24 cellular contexts compared by ENCODE assay signal in genomic region chr13:33452873-33453558, GRCh38.
DNase-seq lines count a peak whose midpoint lies in the region; ATAC-seq and TF ChIP-seq lines count a peak whose summit lies in the region.
"Had no signal": no experiment of that assay in that cellular context is flagged by ENCODE, and none has a peak within 500 bp of the region (broad histone marks: within the 10 kb centered on the region; RNA-seq: fewer than 3 reads in every experiment).

No MANE protein-coding gene starts in this region.

- no peaks in the 10 kb centered on the region for H3K27me3 Mint-ChIP-seq in stimulated activated naive B cell treated with anti-CD40 and anti-IgM and Interleukin-4, amounts not matched to agents 10 μg/mL and 1 μg/mL and 100 μg/mL, for 72 hours
- H3K27me3 Mint-ChIP-seq: CD4-positive, CD25-positive, alpha-beta regulatory T cell had no signal

- H3K4me3 ChIP-seq in dorsolateral prefrontal cortex (no peak overlapping the region), right atrium auricular region (no peak overlapping the region), aorta (ENCODE audit: low read length in 2 of 2) (no peak overlapping the region)
- H3K4me3 ChIP-seq: K562, left lung, MG63 had no signal

- H3K27ac ChIP-seq in dorsolateral prefrontal cortex (peak overlapping the region in 42 of 59 donors; percentile 2 to 79 (median 47)), right atrium auricular region (peak overlapping the region; percentile 34 to 65), aorta (ENCODE audit: low read depth in 1 of 2, low read length in 2 of 2) (peak overlapping the region in 1 of 2 donors; percentile 71)
- H3K27ac ChIP-seq: left lung had no signal

- H3K4me1 ChIP-seq in right atrium auricular region (peaks cover 0 to 23% of the 10 kb centered on the region in 2 donors), aorta (ENCODE audit: control insufficient read depth in 1 of 2, insufficient read depth in 2 of 2, low read length in 2 of 2) (peaks cover 7 to 12% of the 10 kb centered on the region in 2 donors)
- H3K4me1 ChIP-seq: left lung had no signal

- TF ChIP-seq CTCF in dorsolateral prefrontal cortex (IDR thresholded peaks at IDR 0.05 in 54 of 56, conservative IDR thresholded peaks at IDR 0.05 in 2 of 56; ENCODE audit: low read depth in 1 of 56, partially characterized antibody in 56 of 56) = no peak
- no peak for TF ChIP-seq CTCF in right atrium auricular region (IDR thresholded peaks at IDR 0.05)

- no peak overlapping the region for H3K4me3 Mint-ChIP-seq in stimulated activated naive B cell treated with anti-CD40 and anti-IgM and Interleukin-4, amounts not matched to agents 10 μg/mL and 1 μg/mL and 100 μg/mL, for 72 hours
- H3K4me3 Mint-ChIP-seq: activated CD4-positive, alpha-beta T cell treated with anti-CD3 and anti-CD28 coated beads, Interleukin-2, amount 10 ng/mL, durations not matched to agents 7 days and 5 days; activated CD8-positive, alpha-beta memory T cell treated with anti-CD3 and anti-CD28 coated beads, Interleukin-2, amount 10 ng/mL, durations not matched to agents 7 days and 5 days; activated naive CD4-positive, alpha-beta T cell treated with anti-CD3 and anti-CD28 coated beads for 36 hours; CD4-positive, CD25-positive, alpha-beta regulatory T cell; neural crest cell had no signal

- no peaks in the 10 kb centered on the region for H3K27me3 ChIP-seq in dorsolateral prefrontal cortex
- no peaks in the 10 kb centered on the region for H3K27me3 ChIP-seq in right atrium auricular region
- no peaks in the 10 kb centered on the region for H3K27me3 ChIP-seq in aorta (ENCODE audit: control insufficient read depth in 1 of 2, insufficient read depth in 2 of 2, low read length in 1 of 2)
- H3K27me3 ChIP-seq: left lung, MG63 had no signal

- intact Hi-C loops in dorsolateral prefrontal cortex (cut with DNase I) (no loop called here), sciatic nerve (cut with DNase I) (no loop called here), aorta (cut with DNase I) (loop anchor here (5.0 to 10.0 kb wide), 3 partner anchors 69 to 168 kb away; partner anchors contain the start of gene STARD13 (in 1 of the 2))

- H3K4me1 Mint-ChIP-seq in stimulated activated naive B cell treated with anti-CD40 and anti-IgM and Interleukin-4, amounts not matched to agents 10 μg/mL and 1 μg/mL and 100 μg/mL, for 72 hours = no peaks in the 10 kb centered on the region
- H3K4me1 Mint-ChIP-seq: activated CD4-positive, alpha-beta T cell treated with anti-CD3 and anti-CD28 coated beads, Interleukin-2, amount 10 ng/mL, durations not matched to agents 7 days and 5 days; activated CD8-positive, alpha-beta memory T cell treated with anti-CD3 and anti-CD28 coated beads, Interleukin-2, amount 10 ng/mL, durations not matched to agents 7 days and 5 days; CD4-positive, CD25-positive, alpha-beta regulatory T cell; neural crest cell had no signal

- H3K9me3 ChIP-seq in right atrium auricular region (no peaks in the 10 kb centered on the region), aorta (ENCODE audit: control insufficient read depth, low read length) (no peaks in the 10 kb centered on the region)
- H3K9me3 ChIP-seq: left lung had no signal

- peaks cover 0 to 5% of the 10 kb centered on the region in 2 donors for H3K9me3 Mint-ChIP-seq in stimulated activated naive B cell treated with anti-CD40 and anti-IgM and Interleukin-4, amounts not matched to agents 10 μg/mL and 1 μg/mL and 100 μg/mL, for 72 hours
- H3K9me3 Mint-ChIP-seq: activated CD4-positive, alpha-beta T cell treated with anti-CD3 and anti-CD28 coated beads, Interleukin-2, amount 10 ng/mL, durations not matched to agents 7 days and 5 days; activated naive CD4-positive, alpha-beta T cell treated with anti-CD3 and anti-CD28 coated beads for 36 hours had no signal

- no peaks in the 10 kb centered on the region for H3K36me3 ChIP-seq in right atrium auricular region
- H3K36me3 ChIP-seq in aorta (ENCODE audit: control insufficient read depth in 1 of 2, insufficient read depth in 2 of 2, low read length in 1 of 2) = no peaks in the 10 kb centered on the region
- H3K36me3 ChIP-seq: left lung, MG63 had no signal

- no peaks in the 10 kb centered on the region for H3K36me3 Mint-ChIP-seq in stimulated activated naive B cell treated with anti-CD40 and anti-IgM and Interleukin-4, amounts not matched to agents 10 μg/mL and 1 μg/mL and 100 μg/mL, for 72 hours
- H3K36me3 Mint-ChIP-seq: activated CD8-positive, alpha-beta memory T cell treated with anti-CD3 and anti-CD28 coated beads, Interleukin-2, amount 10 ng/mL, durations not matched to agents 7 days and 5 days; CD4-positive, CD25-positive, alpha-beta regulatory T cell had no signal

- H3K27ac Mint-ChIP-seq in stimulated activated naive B cell treated with anti-CD40 and anti-IgM and Interleukin-4, amounts not matched to agents 10 μg/mL and 1 μg/mL and 100 μg/mL, for 72 hours = no peak overlapping the region
- H3K27ac Mint-ChIP-seq: activated CD4-positive, alpha-beta T cell treated with anti-CD3 and anti-CD28 coated beads, Interleukin-2, amount 10 ng/mL, durations not matched to agents 7 days and 5 days; activated CD8-positive, alpha-beta memory T cell treated with anti-CD3 and anti-CD28 coated beads, Interleukin-2, amount 10 ng/mL, durations not matched to agents 7 days and 5 days; activated naive CD4-positive, alpha-beta T cell treated with anti-CD3 and anti-CD28 coated beads for 36 hours; CD4-positive, CD25-positive, alpha-beta regulatory T cell had no signal

- 2 to 7% methylated on average over 2 of the region's 2 CpGs for WGBS in aorta, 2 donors

- DNase-seq in dorsolateral prefrontal cortex (no peak), right atrium auricular region (ENCODE audit: low spot score) (no peak), sciatic nerve (ENCODE audit: low spot score) (no peak), aorta (no peak)
- DNase-seq in stimulated activated naive B cell treated with anti-CD40 and anti-IgM and Interleukin-4, amounts not matched to agents 10 μg/mL and 1 μg/mL and 100 μg/mL, for 72 hours = no peak
- DNase-seq: activated CD4-positive, alpha-beta T cell treated with anti-CD3 and anti-CD28 coated beads, Interleukin-2, amount 10 ng/mL, durations not matched to agents 7 days and 5 days; activated CD8-positive, alpha-beta memory T cell treated with anti-CD3 and anti-CD28 coated beads, Interleukin-2, amount 10 ng/mL, durations not matched to agents 7 days and 5 days; activated naive CD4-positive, alpha-beta T cell treated with anti-CD3 and anti-CD28 coated beads for 36 hours; amniotic stem cell; CD4-positive, CD25-positive, alpha-beta regulatory T cell; DMS153; GDM1; left lung; MG63; NCI-H1436 treated with DMSO at 0.1 percent for 48 hours; NCI-H510A treated with DMSO at 0.1 percent for 48 hours; posterior cingulate gyrus; SHP77 treated with DMSO at 0.1 percent for 48 hours; stimulated activated CD8-positive, alpha-beta memory T cell treated with anti-CD3 and anti-CD28 coated beads, Interleukin-4, amount 100 ng/mL, for 48 hours; T-helper 9 cell had no signal

- peak; percentile 32 for ATAC-seq in sciatic nerve
- ATAC-seq in aorta (ENCODE audit: low FRiP score) = peak; percentile 71
- no peak for ATAC-seq in HG03354 (IDR thresholded peaks at IDR 0.05; ENCODE audit: poor library complexity, severe bottlenecking, unreplicated experiment)
- ATAC-seq in GM21390 (IDR thresholded peaks at IDR 0.05; ENCODE audit: unreplicated experiment) = no peak
- ATAC-seq in stimulated activated naive B cell treated with anti-CD40 and anti-IgM and Interleukin-4, amounts not matched to agents 10 μg/mL and 1 μg/mL and 100 μg/mL, for 72 hours (replicated peaks) = no peak
- ATAC-seq: activated CD8-positive, alpha-beta memory T cell treated with anti-CD3 and anti-CD28 coated beads, Interleukin-2, amount 10 ng/mL, durations not matched to agents 7 days and 5 days; K562; left lung had no signal

Comparison
In these comparisons a context has a peak if more than half of its experiments do, and no peak if none do; other contexts are left out.
1. ATAC-seq: peak in sciatic nerve (single experiment) and aorta (single experiment); none in HG03354 (single experiment), GM21390 (single experiment) and stimulated activated naive B cell treated with anti-CD40 and anti-IgM and Interleukin-4, amounts not matched to agents 10 μg/mL and 1 μg/mL and 100 μg/mL, for 72 hours (0 of 2).
2. intact Hi-C loops: an anchor here in aorta (5.0 to 10.0 kb wide); none called in dorsolateral prefrontal cortex and sciatic nerve.